13 cellular contexts compared by ENCODE assay signal in the genomic region with DNA sequence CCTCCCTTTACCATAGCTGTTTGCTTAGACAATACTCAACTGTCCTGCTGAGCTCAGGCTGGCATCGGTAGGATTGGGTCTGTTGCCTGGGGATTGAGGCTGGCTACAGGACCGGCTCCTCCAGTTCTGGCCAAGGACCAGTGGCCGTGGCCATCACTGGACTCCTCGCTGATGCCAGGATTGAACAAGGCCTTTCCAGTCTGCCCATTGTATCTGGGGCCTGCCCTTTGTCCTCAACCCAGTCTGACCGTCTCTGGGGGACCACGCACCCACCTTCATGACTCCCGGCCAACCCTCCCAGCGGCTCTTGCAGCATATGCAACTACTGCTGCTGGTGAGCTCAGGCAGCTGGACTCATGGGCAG. TPM values are rescaled to one million over a fixed set of nuclear protein-coding genes. Genes with fewer than 3 reads are reported as not detected.
"Had no signal": no experiment of that assay in that cellular context is flagged by ENCODE, and none has a peak within 500 bp of the region (broad histone marks: within the 10 kb centered on the region; RNA-seq: fewer than 3 reads in every experiment).

No MANE protein-coding gene starts in this region.

- H3K27ac ChIP-seq: parathyroid adenoma, WERI-Rb-1 had no signal

- ATAC-seq: activated CD4-positive, alpha-beta T cell treated with anti-CD3 and anti-CD28 coated beads for 36 hours; activated CD8-positive, alpha-beta T cell treated with anti-CD3 and anti-CD28 coated beads, Interleukin-2, amount 10 ng/mL, durations not matched to agents 7 days and 5 days; activated naive CD8-positive, alpha-beta T cell treated with anti-CD3 and anti-CD28 coated beads, Interleukin-2, amount 50 U/mL, for 24 hours; esophagus mucosa; left lobe of liver; T-cell had no signal

- H3K4me3 ChIP-seq: right atrium auricular region, smooth muscle cell had no signal

- H3K27me3 ChIP-seq: right atrium auricular region had no signal

- H3K36me3 ChIP-seq: right atrium auricular region, WERI-Rb-1 had no signal

- H3K4me1 ChIP-seq: parathyroid adenoma had no signal

- H3K9ac ChIP-seq: parathyroid adenoma had no signal

- DNase-seq: activated CD4-positive, alpha-beta T cell treated with anti-CD3 and anti-CD28 coated beads for 36 hours; activated CD8-positive, alpha-beta T cell treated with anti-CD3 and anti-CD28 coated beads, Interleukin-2, amount 10 ng/mL, durations not matched to agents 7 days and 5 days; activated naive CD4-positive, alpha-beta T cell treated with Interleukin-2 at 50 U/mL for 16 hours; activated naive CD8-positive, alpha-beta T cell treated with anti-CD3 and anti-CD28 coated beads, Interleukin-2, amount 50 U/mL, for 24 hours; mesendoderm; T-cell; trophoblast cell; WERI-Rb-1 had no signal

RNA-seq across cellular contexts. Expression of gene SH2D6, which starts 28.7 kb away (rescaled TPM):
- total RNA-seq: right atrium auricular region, smooth muscle cell had no signal
